36 cellular contexts compared by ENCODE assay signal in the genomic region with DNA sequence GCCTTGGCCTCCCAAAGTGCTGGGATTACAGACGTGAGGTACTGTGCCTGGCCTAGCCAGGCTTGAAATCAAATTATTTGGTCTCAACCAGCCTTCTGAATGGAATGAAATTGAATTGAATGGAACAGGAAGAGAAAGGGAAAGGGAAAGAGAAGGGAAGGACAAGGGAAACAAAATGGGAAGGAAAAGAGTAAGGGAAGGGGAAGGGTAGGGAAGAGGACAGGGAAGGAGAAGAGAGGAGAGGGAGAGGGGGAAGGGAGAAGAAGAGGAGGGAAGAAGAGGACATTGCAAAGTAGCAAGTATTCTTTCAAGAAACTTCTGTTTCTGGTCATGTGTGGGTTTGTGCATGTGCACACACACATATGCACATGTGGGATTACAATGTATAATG.
"Had no signal": no experiment of that assay in that cellular context is flagged by ENCODE, and none has a peak within 500 bp of the region (broad histone marks: within the 10 kb centered on the region; RNA-seq: fewer than 3 reads in every experiment).

No MANE protein-coding gene starts in this region.

- H3K4me3 ChIP-seq: adrenal gland, body of pancreas, esophagus squamous epithelium, gastroesophageal sphincter, heart right ventricle had no signal

- DNase-seq: activated CD4-positive, alpha-beta memory T cell treated with anti-CD3 and anti-CD28 coated beads for 36 hours; activated CD4-positive, alpha-beta T cell treated with anti-CD3 and anti-CD28 coated beads for 36 hours; activated CD4-positive, alpha-beta T cell treated with anti-CD3 and anti-CD28 coated beads, Interleukin-2, amount 10 ng/mL, durations not matched to agents 24 days and 14 days; activated CD4-positive, CD25-positive, alpha-beta regulatory T cell; activated CD4-positive, CD25-positive, alpha-beta regulatory T cell treated with anti-CD3 and anti-CD28 coated beads, Interleukin-2, amount 50 U/mL, for 72 hours; activated CD8-positive, alpha-beta memory T cell treated with anti-CD3 and anti-CD28 coated beads, Interleukin-2, amount 10 ng/mL, durations not matched to agents 7 days and 5 days; activated CD8-positive, alpha-beta memory T cell treated with anti-CD3 and anti-CD28 coated beads, Interleukin-2, amount 50 U/mL, for 4 hours; activated CD8-positive, alpha-beta T cell treated with anti-CD3 and anti-CD28 coated beads, Interleukin-2, amount 10 ng/mL, durations not matched to agents 7 days and 5 days; activated effector memory CD4-positive, alpha-beta T cell treated with anti-CD3 and anti-CD28 coated beads, Interleukin-2, amount 50 U/mL, for 16 hours; activated naive CD4-positive, alpha-beta T cell; activated naive CD4-positive, alpha-beta T cell treated with anti-CD3 and anti-CD28 coated beads, Interleukin-2, amount 10 ng/mL, durations not matched to agents 7 days and 5 days; activated T-cell treated with anti-CD3 and anti-CD28 coated beads, Interleukin-2, amount 50 U/mL, for 1 hour; activated T-cell treated with anti-CD3 and anti-CD28 coated beads, Interleukin-2, amount 50 U/mL, for 48 hours; adrenal gland; amygdala; aorta; body of pancreas; caudate nucleus; cortex of kidney; dermis blood vessel endothelial cell; effector CD4-positive, alpha-beta T cell; esophagus squamous epithelium; foreskin melanocyte; heart right ventricle; T-cell; T-helper 9 cell; WERI-Rb-1 had no signal

- ATAC-seq: activated CD4-positive, alpha-beta T cell treated with anti-CD3 and anti-CD28 coated beads for 36 hours; activated CD8-positive, alpha-beta memory T cell treated with anti-CD3 and anti-CD28 coated beads, Interleukin-2, amount 10 ng/mL, durations not matched to agents 7 days and 5 days; activated CD8-positive, alpha-beta T cell treated with anti-CD3 and anti-CD28 coated beads, Interleukin-2, amount 10 ng/mL, durations not matched to agents 7 days and 5 days; body of pancreas; gastroesophageal sphincter; heart right ventricle; T-cell had no signal

- H3K4me3 Mint-ChIP-seq: activated CD4-positive, alpha-beta memory T cell treated with anti-CD3 and anti-CD28 coated beads for 36 hours; activated CD4-positive, alpha-beta T cell treated with anti-CD3 and anti-CD28 coated beads for 36 hours; activated CD4-positive, alpha-beta T cell treated with anti-CD3 and anti-CD28 coated beads, Interleukin-2, amount 10 ng/mL, durations not matched to agents 24 days and 14 days; activated CD8-positive, alpha-beta memory T cell treated with anti-CD3 and anti-CD28 coated beads, Interleukin-2, amount 10 ng/mL, durations not matched to agents 7 days and 5 days; activated CD8-positive, alpha-beta T cell treated with anti-CD3 and anti-CD28 coated beads, Interleukin-2, amount 10 ng/mL, durations not matched to agents 7 days and 5 days; activated naive CD4-positive, alpha-beta T cell treated with anti-CD3 and anti-CD28 coated beads, Interleukin-2, amount 10 ng/mL, durations not matched to agents 7 days and 5 days; activated naive CD8-positive, alpha-beta T cell; activated T-helper 1 cell treated with anti-CD3 and anti-CD28 coated beads, Interleukin-12 subunit alpha, Interleukin-12 subunit beta, Interleukin-2, Interleukin-4 antibody, amounts not matched to agents 30 ng/mL and 10 ng/mL and 1 ng/mL, durations not matched to agents 14 hours and 24 hours and 36 hours; T-cell; T-helper 1 cell treated with Interleukin-12 subunit alpha and Interleukin-12 subunit beta and Interleukin-4 antibody, amounts not matched to agents 30 μg/mL and 1 μg/mL, for 36 hours had no signal

- H3K27me3 Mint-ChIP-seq: activated CD4-positive, alpha-beta memory T cell treated with anti-CD3 and anti-CD28 coated beads for 36 hours; activated CD4-positive, alpha-beta T cell treated with anti-CD3 and anti-CD28 coated beads for 36 hours; activated CD4-positive, alpha-beta T cell treated with anti-CD3 and anti-CD28 coated beads, Interleukin-2, amount 10 ng/mL, durations not matched to agents 24 days and 14 days; activated CD8-positive, alpha-beta memory T cell treated with anti-CD3 and anti-CD28 coated beads, Interleukin-2, amount 10 ng/mL, durations not matched to agents 7 days and 5 days; activated naive CD4-positive, alpha-beta T cell treated with anti-CD3 and anti-CD28 coated beads, Interleukin-2, amount 10 ng/mL, durations not matched to agents 7 days and 5 days; activated naive CD8-positive, alpha-beta T cell; T-cell had no signal

- FAIRE-seq: colon, endometrium, endothelial cell of umbilical vein had no signal

- H3K9me3 ChIP-seq: body of pancreas had no signal

- H3K36me3 ChIP-seq: adrenal gland, esophagus squamous epithelium, gastroesophageal sphincter, heart right ventricle, WERI-Rb-1 had no signal

- H3K27ac ChIP-seq: adrenal gland, epithelial cell of prostate, gastroesophageal sphincter, heart right ventricle, WERI-Rb-1 had no signal

- H3K27ac Mint-ChIP-seq: activated CD4-positive, alpha-beta memory T cell treated with anti-CD3 and anti-CD28 coated beads for 36 hours; activated CD4-positive, alpha-beta T cell treated with anti-CD3 and anti-CD28 coated beads for 36 hours; activated CD4-positive, alpha-beta T cell treated with anti-CD3 and anti-CD28 coated beads, Interleukin-2, amount 10 ng/mL, durations not matched to agents 24 days and 14 days; activated CD8-positive, alpha-beta memory T cell treated with anti-CD3 and anti-CD28 coated beads, Interleukin-2, amount 10 ng/mL, durations not matched to agents 7 days and 5 days; activated CD8-positive, alpha-beta T cell treated with anti-CD3 and anti-CD28 coated beads, Interleukin-2, amount 10 ng/mL, durations not matched to agents 7 days and 5 days; activated naive CD4-positive, alpha-beta T cell treated with anti-CD3 and anti-CD28 coated beads, Interleukin-2, amount 10 ng/mL, durations not matched to agents 7 days and 5 days; activated naive CD8-positive, alpha-beta T cell; activated T-helper 1 cell treated with anti-CD3 and anti-CD28 coated beads, Interleukin-12 subunit alpha, Interleukin-12 subunit beta, Interleukin-2, Interleukin-4 antibody, amounts not matched to agents 30 ng/mL and 10 ng/mL and 1 ng/mL, durations not matched to agents 14 hours and 24 hours and 36 hours; activated T-helper 2 cell treated with anti-CD3 and anti-CD28 coated beads, Interferon-gamma antibody, Interleukin-2, Interleukin-4, amounts not matched to agents 10 μg/mL and 5 μg/mL and 100 μg/mL, durations not matched to agents 14 hours and 24 hours and 36 hours; T-cell; T-helper 1 cell treated with Interleukin-12 subunit alpha and Interleukin-12 subunit beta and Interleukin-4 antibody, amounts not matched to agents 30 μg/mL and 1 μg/mL, for 36 hours had no signal

- H3K27me3 ChIP-seq: adrenal gland, body of pancreas, esophagus squamous epithelium, gastroesophageal sphincter, heart right ventricle had no signal
